Comparison of ENCODE assay signal across 8 cellular contexts in the genomic region with DNA sequence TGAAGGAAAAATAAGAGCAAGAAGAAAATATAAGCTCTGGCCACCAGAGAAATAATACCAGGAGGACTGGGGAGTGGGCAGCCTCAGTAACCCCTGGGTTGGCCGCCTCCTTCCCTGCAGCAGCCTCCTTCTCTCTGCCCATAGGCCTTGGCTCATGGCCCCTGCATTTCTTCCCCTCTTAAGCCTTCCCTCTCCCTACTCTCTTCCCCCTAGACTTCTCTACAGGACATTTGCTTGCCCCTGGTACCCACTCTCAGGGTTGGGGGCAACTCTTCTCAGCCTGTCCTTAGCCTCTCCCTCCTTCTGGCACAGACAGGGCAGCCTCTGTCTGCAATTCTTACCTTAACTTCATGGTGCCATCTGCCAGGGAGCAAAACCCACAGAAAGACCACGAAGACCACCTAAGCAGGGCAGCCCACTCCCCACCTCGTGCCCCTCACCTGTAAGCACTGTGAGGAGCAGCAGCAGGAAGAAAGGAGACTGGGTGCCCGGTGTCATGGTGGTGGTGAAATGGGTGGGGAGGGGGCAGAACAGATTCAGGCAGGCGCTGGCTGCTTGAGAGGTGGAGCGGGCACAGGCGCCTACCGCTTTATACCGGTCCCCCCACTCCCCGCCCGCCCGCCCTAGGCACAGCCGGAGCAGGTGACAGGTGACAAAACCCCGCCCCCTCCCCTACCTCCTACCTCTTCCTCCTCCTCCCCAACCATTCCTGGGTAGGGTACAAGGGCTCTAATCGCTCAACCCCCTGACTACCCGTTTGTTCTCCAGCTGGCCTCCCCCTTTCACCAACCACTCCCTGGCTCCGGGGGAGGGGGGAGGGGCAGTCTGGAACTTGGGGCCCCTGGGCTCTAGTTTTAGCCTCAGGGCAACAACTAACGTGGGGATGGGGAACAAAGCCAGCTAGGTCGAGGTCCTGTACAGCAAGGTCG. TPM values are rescaled to one million over a fixed set of nuclear protein-coding genes. Genes with fewer than 3 reads are reported as not detected.
A peak's percentile ranks its signal among the peaks of the same experiment; 100 is the strongest.
DNase-seq lines count a peak whose midpoint lies in the region; ATAC-seq, FAIRE-seq and TF ChIP-seq lines count a peak whose summit lies in the region.

No MANE protein-coding gene starts in this region.

- no TSS peak for BruUV-seq in PC-3 (replicated peaks; lab: Mats Ljungman, UMichigan)

- H3K4me3 ChIP-seq in PC-3 (ENCODE audit: low read length) = peak overlapping the region; percentile 70
- H3K4me3 ChIP-seq in colonic mucosa = peak overlapping the region; percentile 47
- peak overlapping the region; percentile 50 to 56 (median 54) for H3K4me3 ChIP-seq in tibial nerve

- peaks cover 7% of the 10 kb centered on the region for H3K36me3 Mint-ChIP-seq in activated CD4-positive, alpha-beta T cell treated with anti-CD3 and anti-CD28 coated beads for 36 hours (ENCODE audit: low read depth)
- H3K36me3 Mint-ChIP-seq in mesothelial cell of epicardium = peaks cover 4% of the 10 kb centered on the region

- H3K4me1 ChIP-seq in PC-3 (ENCODE audit: insufficient read depth, low read length) (peaks cover 27% of the 10 kb centered on the region), colonic mucosa (peaks cover 15% of the 10 kb centered on the region), tibial nerve (peaks cover 0 to 52% (median 20%) of the 10 kb centered on the region in 4 donors)

- no peak for TF ChIP-seq POLR2A in tibial nerve (IDR thresholded peaks at IDR 0.05)

- FAIRE-seq in frontal cortex (lab: Jason Lieb, UNC) = no peak

- intact Hi-C loops in activated CD4-positive, alpha-beta T cell treated with anti-CD3 and anti-CD28 coated beads for 36 hours (cut with DNase I, micrococcal nuclease) = loop anchor here (1.0 to 5.0 kb wide), 5 partner anchors 16 to 665 kb away; a partner anchor contains a TSS
- intact Hi-C loops in PC-3 (cut with micrococcal nuclease) = loop anchor here (2.0 to 5.0 kb wide), 2 partner anchors 16 to 35 kb away; no protein-coding TSS in a partner anchor
- intact Hi-C loops in colonic mucosa (cut with DNase I) = no loop called here

- H3K27ac ChIP-seq in PC-3 (ENCODE audit: low read length) (peak overlapping the region; percentile 75), colonic mucosa (peak overlapping the region; percentile 93), tibial nerve (peak overlapping the region; percentile 86 to 97 (median 92))

- no peaks in the 10 kb centered on the region for H3K9me2 ChIP-seq in PC-3 (replicated peaks; ENCODE audit: low read length)

- peak overlapping the region; percentile 96 for H3K27ac Mint-ChIP-seq in activated CD4-positive, alpha-beta T cell treated with anti-CD3 and anti-CD28 coated beads for 36 hours
- H3K27ac Mint-ChIP-seq in mesothelial cell of epicardium = peak overlapping the region; percentile 99

- H3K27me3 Mint-ChIP-seq in activated CD4-positive, alpha-beta T cell treated with anti-CD3 and anti-CD28 coated beads for 36 hours = no peaks in the 10 kb centered on the region
- H3K27me3 Mint-ChIP-seq in mesothelial cell of epicardium (ENCODE audit: low read depth) = no peaks in the 10 kb centered on the region

- peak overlapping the region; percentile 96 for H2AFZ ChIP-seq in PC-3 (ENCODE audit: low read length)

- H3K9me3 ChIP-seq in PC-3 (ENCODE audit: low read length) = no peaks in the 10 kb centered on the region
- no peaks in the 10 kb centered on the region for H3K9me3 ChIP-seq in colonic mucosa
- no peaks in the 10 kb centered on the region for H3K9me3 ChIP-seq in tibial nerve

- 41 to 42% methylated on average over 17 to 20 of the region's 20 CpGs for WGBS in tibial nerve, 2 donors

- H3K27me3 ChIP-seq in PC-3 (ENCODE audit: low read length) (no peaks in the 10 kb centered on the region), colonic mucosa (no peaks in the 10 kb centered on the region), tibial nerve (no peaks in the 10 kb centered on the region)

- no peaks in the 10 kb centered on the region for H3F3A ChIP-seq in PC-3 (ENCODE audit: low read length, unreplicated experiment)

- H3K36me3 ChIP-seq in PC-3 (ENCODE audit: low read depth, low read length) (peaks cover 4% of the 10 kb centered on the region; the same call in 1 of the 2 replicates), colonic mucosa (no peaks in the 10 kb centered on the region), tibial nerve (peaks cover 0 to 20% (median 0%) of the 10 kb centered on the region in 3 donors)

- POLR2A ChIA-PET in activated CD4-positive, alpha-beta T cell treated with anti-CD3 and anti-CD28 coated beads for 36 hours (lab: Charles Lee) = interaction anchor here (0.6 to 3.3 kb wide), 6 partner anchors 15 to 569 kb away, joined by 3 to 17 read pairs (median 4); a partner anchor contains a TSS
- POLR2A ChIA-PET in PC-3 (lab: Charles Lee; ENCODE audit: unreplicated experiment) = interaction anchor here (1.2 to 2.1 kb wide), 2 partner anchors 16 to 130 kb away, joined by 3 to 8 read pairs; a partner anchor contains a TSS

- H3K79me2 ChIP-seq in PC-3 (ENCODE audit: low read length) = peaks cover 4% of the 10 kb centered on the region; the same call in 1 of the 2 replicates

- TF ChIP-seq CTCF in PC-3 (conservative IDR thresholded peaks at IDR 0.05; ENCODE audit: low read depth, low read length) = no peak
- TF ChIP-seq CTCF in colonic mucosa (IDR thresholded peaks at IDR 0.05) = no peak
- TF ChIP-seq CTCF in mesothelial cell of epicardium (IDR thresholded peaks at IDR 0.05; ENCODE audit: unreplicated experiment) = no peak
- no peak for TF ChIP-seq CTCF in tibial nerve (IDR thresholded peaks at IDR 0.05)

- TF ChIP-seq EP300 in tibial nerve (IDR thresholded peaks at IDR 0.05) = no peak

- peak overlapping the region; percentile 94 for H3K4me3 Mint-ChIP-seq in activated CD4-positive, alpha-beta T cell treated with anti-CD3 and anti-CD28 coated beads for 36 hours
- peak overlapping the region; percentile 82 for H3K4me3 Mint-ChIP-seq in mesothelial cell of epicardium

- no peaks in the 10 kb centered on the region for H3K9me3 Mint-ChIP-seq in activated CD4-positive, alpha-beta T cell treated with anti-CD3 and anti-CD28 coated beads for 36 hours (ENCODE audit: low read depth)
- H3K9me3 Mint-ChIP-seq in mesothelial cell of epicardium = no peaks in the 10 kb centered on the region

- H3K9ac ChIP-seq in PC-3 (ENCODE audit: low read length) = peak overlapping the region; percentile 55
- H3K9ac ChIP-seq in colonic mucosa (ENCODE audit: low read depth in 2 of 2, low read length in 2 of 2) = peak overlapping the region; percentile 88 to 94

- no peaks in the 10 kb centered on the region for H4K20me1 ChIP-seq in PC-3 (ENCODE audit: low read length)

- CTCF ChIA-PET in activated CD4-positive, alpha-beta T cell treated with anti-CD3 and anti-CD28 coated beads for 36 hours (lab: Charles Lee) = interaction anchor here (0.5 to 3.7 kb wide), 20 partner anchors 12 to 483 kb away, joined by 3 to 75 read pairs (median 7); a partner anchor contains a TSS
- CTCF ChIA-PET in PC-3 (lab: Charles Lee) = interaction anchor here (0.6 to 2.7 kb wide), 6 partner anchors 15 to 44 kb away, joined by 4 to 25 read pairs (median 8); a partner anchor contains a TSS

- peaks cover 34% of the 10 kb centered on the region for H3K4me1 Mint-ChIP-seq in activated CD4-positive, alpha-beta T cell treated with anti-CD3 and anti-CD28 coated beads for 36 hours
- peaks cover 27% of the 10 kb centered on the region for H3K4me1 Mint-ChIP-seq in mesothelial cell of epicardium

- ATAC-seq in activated CD4-positive, alpha-beta T cell treated with anti-CD3 and anti-CD28 coated beads for 36 hours = peak; percentile 2
- peak; percentile 3 for ATAC-seq in PC-3

- DNase-seq in activated CD4-positive, alpha-beta T cell treated with anti-CD3 and anti-CD28 coated beads for 36 hours = peak; percentile 70
- DNase-seq in activated CD4-positive, alpha-beta T cell treated with anti-CD3 and anti-CD28 coated beads, Interleukin-2, amount 50 U/mL, for 48 hours = no peak
- DNase-seq in PC-3 (peak; percentile 46), colonic mucosa (peak; percentile 88), mesothelial cell of epicardium (ENCODE audit: low spot score in 2 of 2, unreplicated experiment in 2 of 2) (no peak), tibial nerve (ENCODE audit: low spot score in 2 of 2) (no peak), MV-4-11 (lab: John Stamatoyannopoulos, UW) (no peak), frontal cortex (ENCODE audit: low spot score in 2 of 2) (no peak)

- H3K4me2 ChIP-seq in PC-3 (ENCODE audit: low read length) = peak overlapping the region; percentile 91

RNA-seq across cellular contexts. Expression of a gene that starts 15.1 kb away (rescaled TPM):
- 10 to 100 TPM; 12.8 to 13.7 TPM for total RNA-seq in activated CD4-positive, alpha-beta T cell treated with anti-CD3 and anti-CD28 coated beads for 36 hours
- total RNA-seq in PC-3 (2014; rRNA removed) (12.0 and 13.0 TPM in 2 replicates), colonic mucosa (10 to 100 TPM; 12.2 to 16.0 TPM), mesothelial cell of epicardium (53.1 to 57.9 TPM (median 54.0 TPM) in 3 replicates), tibial nerve (100 to 1,000 TPM in 1 of 4 donors, 10 to 100 TPM in 3; 33.9 to 119 (median 52.6) TPM), frontal cortex (7.7 TPM)

RNA-seq across cellular contexts. Expression of a gene that starts 15.9 kb away (rescaled TPM):
- total RNA-seq in activated CD4-positive, alpha-beta T cell treated with anti-CD3 and anti-CD28 coated beads for 36 hours = 10 to 100 TPM; 52.8 to 52.9 TPM
- total RNA-seq in PC-3 (2014; rRNA removed) (141 and 152 TPM in 2 replicates), colonic mucosa (10 to 100 TPM; 37.5 to 55.8 TPM), mesothelial cell of epicardium (33.9 to 35.7 TPM (median 33.9 TPM) in 3 replicates), tibial nerve (10 to 100 TPM; 30.1 to 50.7 (median 35.3) TPM), frontal cortex (13.9 TPM)

RNA-seq across cellular contexts. Expression of a gene that starts 19.0 kb away (rescaled TPM):
- total RNA-seq in activated CD4-positive, alpha-beta T cell treated with anti-CD3 and anti-CD28 coated beads for 36 hours = 1 to 10 TPM; 6.3 to 6.9 TPM
- total RNA-seq in PC-3 (2014; rRNA removed) (4.1 and 5.4 TPM in 2 replicates), colonic mucosa (under 1 TPM; 0.10 to 0.19 TPM), mesothelial cell of epicardium (5.7 to 6.6 TPM (median 6.3 TPM) in 3 replicates), tibial nerve (10 to 100 TPM in 2 of 4 donors, 1 to 10 TPM in 2; 6.0 to 20.4 (median 12.7) TPM), frontal cortex (21.2 TPM)

RNA-seq across cellular contexts. Expression of a gene that starts 19.5 kb away (rescaled TPM):
- total RNA-seq in activated CD4-positive, alpha-beta T cell treated with anti-CD3 and anti-CD28 coated beads for 36 hours = 100 to 1,000 TPM; 125 to 300 TPM
- 241 and 257 TPM in 2 replicates for total RNA-seq in PC-3 (2014; rRNA removed)
- 100 to 1,000 TPM; 140 to 172 TPM for total RNA-seq in colonic mucosa
- 120 to 143 TPM (median 123 TPM) in 3 replicates for total RNA-seq in mesothelial cell of epicardium
- 100 to 1,000 TPM; 102 to 167 (median 146) TPM for total RNA-seq in tibial nerve
- total RNA-seq in frontal cortex = 74.6 TPM

RNA-seq across cellular contexts. Expression of a gene that starts 52.3 kb away (rescaled TPM):
- 10 to 100 TPM; 29.8 to 34.3 TPM for total RNA-seq in activated CD4-positive, alpha-beta T cell treated with anti-CD3 and anti-CD28 coated beads for 36 hours
- total RNA-seq in PC-3 (2014; rRNA removed) (53.6 and 74.3 TPM in 2 replicates), colonic mucosa (100 to 1,000 TPM; 149 to 182 TPM), mesothelial cell of epicardium (49.7 to 60.9 TPM (median 54.1 TPM) in 3 replicates), tibial nerve (100 to 1,000 TPM in 2 of 4 donors, 10 to 100 TPM in 2; 74.7 to 115 (median 95.6) TPM), frontal cortex (15.1 TPM)

Comparison
In these comparisons a context has a peak if more than half of its experiments do, and no peak if none do; other contexts are left out.
1. DNase-seq: peak in activated CD4-positive, alpha-beta T cell treated with anti-CD3 and anti-CD28 coated beads for 36 hours (single experiment), PC-3 (single experiment) and colonic mucosa (single experiment); none in activated CD4-positive, alpha-beta T cell treated with anti-CD3 and anti-CD28 coated beads, Interleukin-2, amount 50 U/mL, for 48 hours (0 of 2), mesothelial cell of epicardium (0 of 2), tibial nerve (0 of 2), MV-4-11 (single experiment) and frontal cortex (0 of 2).
2. Peak in every context shown above with its lines, with median percentiles within 50 percentile points of each other: H3K27ac ChIP-seq and H3K4me3 ChIP-seq.